Comparison of ENCODE assay signal across 8 cellular contexts in genomic region chr6:116369540-116370327, GRCh38. TPM values are rescaled to one million over a fixed set of nuclear protein-coding genes. Genes with fewer than 3 reads are reported as not detected.
DNase-seq lines count a peak whose midpoint lies in the region; ATAC-seq and TF ChIP-seq lines count a peak whose summit lies in the region.

No MANE protein-coding gene starts in this region.

- H3K4me3 ChIP-seq in HEK293 (ENCODE audit: low read depth, low read length) (peak overlapping the region; percentile 87), gastroesophageal sphincter (peak overlapping the region; percentile 84 to 87), spleen (peak overlapping the region; percentile 71 to 92 (median 82))

- 25 to 43% methylated on average over 1 to 6 of the region's 7 CpGs for WGBS in gastroesophageal sphincter (ENCODE audit: low coverage in 1 of 2), 2 donors
- 19 to 32% (median 24%) methylated on average over 7 of the region's 7 CpGs for WGBS in spleen, 5 donors

- ATAC-seq in gastroesophageal sphincter, result no peak

- no peaks in the 10 kb centered on the region for H3K4me1 ChIP-seq in HEK293 (ENCODE audit: control insufficient read depth, insufficient read depth, low read length)
- peaks cover 0 to 24% (median 4%) of the 10 kb centered on the region in 3 donors for H3K4me1 ChIP-seq in gastroesophageal sphincter
- peaks cover 11 to 74% (median 47%) of the 10 kb centered on the region in 6 donors for H3K4me1 ChIP-seq in spleen

- no peak for TF ChIP-seq EP300 in gastroesophageal sphincter (IDR thresholded peaks at IDR 0.05)

- CTCF ChIA-PET in HEK293 (lab: Yijun Ruan, JAX) (interaction anchor here (0.6 to 4.0 kb wide), 7 partner anchors 8 to 193 kb away, joined by 3 to 20 read pairs (median 7); partner anchors contain the start of gene CALHM5), RWPE1 (lab: Yijun Ruan, JAX) (interaction anchor here (0.6 to 1.0 kb wide), 2 partner anchors 37 to 191 kb away, joined by 3 to 5 read pairs; no protein-coding TSS in a partner anchor)

- H3K27me3 ChIP-seq in gastroesophageal sphincter (no peaks in the 10 kb centered on the region), spleen (replicated peaks in 1 of 7) (no peaks in the 10 kb centered on the region)

- H3K27ac ChIP-seq in HEK293 (ENCODE audit: extremely low read depth, low read depth, low read length) (peak overlapping the region; percentile 96), RWPE1 (peak overlapping the region; percentile 98), gastroesophageal sphincter (peak overlapping the region; percentile 89 to 98 (median 96)), spleen (peak overlapping the region; percentile 89 to 97 (median 94))

- H3K9me3 ChIP-seq in HEK293 (ENCODE audit: control insufficient read depth, insufficient read depth, low read depth, low read length), result no peaks in the 10 kb centered on the region
- no peaks in the 10 kb centered on the region for H3K9me3 ChIP-seq in gastroesophageal sphincter
- H3K9me3 ChIP-seq in spleen, result no peaks in the 10 kb centered on the region

- no peak for TF ChIP-seq POLR2A in gastroesophageal sphincter (IDR thresholded peaks at IDR 0.05)
- no peak for TF ChIP-seq POLR2A in spleen (IDR thresholded peaks at IDR 0.05)

- DNase-seq in NOMO-1 treated with DMSO at 0.1 percent for 48 hours (lab: John Stamatoyannopoulos, UW; ENCODE audit: unreplicated experiment) (peak; percentile 56), NOMO-1 treated with dmso at 0.1 percent for 144 hours (lab: John Stamatoyannopoulos, UW; ENCODE audit: unreplicated experiment) (no peak), RWPE1 (ENCODE audit: low spot score) (no peak), spleen (no peak), activated gamma-delta T cell treated with Interleukin-2 at 50 U/mL for 16 hours (no peak), COR-L47 (lab: John Stamatoyannopoulos, UW) (no peak)

- TF ChIP-seq CTCF in HEK293 (tag by site-specific recombination; IDR thresholded peaks at IDR 0.05) (no peak), RWPE1 (conservative IDR thresholded peaks at IDR 0.05; ENCODE audit: low read depth) (no peak), gastroesophageal sphincter (IDR thresholded peaks at IDR 0.05) (no peak), spleen (IDR thresholded peaks at IDR 0.05 in 8 of 11, conservative IDR thresholded peaks at IDR 0.05 in 3 of 11) (no peak)

- no peaks in the 10 kb centered on the region for H3K36me3 ChIP-seq in HEK293 (ENCODE audit: control insufficient read depth in 2 of 2, insufficient read depth in 1 of 2, low read length in 2 of 2)
- H3K36me3 ChIP-seq in gastroesophageal sphincter, result no peaks in the 10 kb centered on the region
- H3K36me3 ChIP-seq in spleen, result no peaks in the 10 kb centered on the region

- intact Hi-C loops in spleen (cut with DNase I; ENCODE audit: low total_unique reads), result no loop called here

- POLR2A ChIA-PET in HEK293 (lab: Yijun Ruan, JAX) (interaction anchor here (0.6 to 3.0 kb wide), 9 partner anchors 8 to 201 kb away, joined by 3 to 11 read pairs (median 5); partner anchors contain the start of genes CALHM5 and RWDD1), RWPE1 (lab: Yijun Ruan, JAX; ENCODE audit: low non-redundant PET) (no interaction called here)

TF ChIP-seq in HEK293, 187 proteins besides CTCF, POLR2A, EP300 and RAD21:
- TF ChIP-seq BCL11B (tag by site-specific recombination; IDR thresholded peaks at IDR 0.05; ENCODE audit: low read depth) (no peak), ZNF292 (tag by site-specific recombination; IDR thresholded peaks at IDR 0.05; ENCODE audit: borderline replicate concordance, low read depth) (no peak), GFI1B (tag by site-specific recombination; IDR thresholded peaks at IDR 0.05) (0 out of 2 replicates have a peak, but pooled peaks have one; percentile 7), ZNF843 (tag by site-specific recombination; IDR thresholded peaks at IDR 0.05) (no peak), ZNF341 (tag by site-specific recombination; IDR thresholded peaks at IDR 0.05; ENCODE audit: low read depth) (no peak), PBX3 (CRISPR knock-in tag; IDR thresholded peaks at IDR 0.05) (no peak)

RNA-seq across cellular contexts. Expression of gene DSE, which starts 1.0 kb away (rescaled TPM):
- total RNA-seq in gastroesophageal sphincter (10 to 100 TPM; 26.3 to 45.4 (median 36.3) TPM), spleen (10 to 100 TPM; 52.9 to 82.3 (median 65.4) TPM)
- 1 to 10 TPM; 8.2 to 9.4 (median 9.2) TPM for polyA plus RNA-seq in spleen
